14 cellular contexts compared by ENCODE assay signal in the genomic region with DNA sequence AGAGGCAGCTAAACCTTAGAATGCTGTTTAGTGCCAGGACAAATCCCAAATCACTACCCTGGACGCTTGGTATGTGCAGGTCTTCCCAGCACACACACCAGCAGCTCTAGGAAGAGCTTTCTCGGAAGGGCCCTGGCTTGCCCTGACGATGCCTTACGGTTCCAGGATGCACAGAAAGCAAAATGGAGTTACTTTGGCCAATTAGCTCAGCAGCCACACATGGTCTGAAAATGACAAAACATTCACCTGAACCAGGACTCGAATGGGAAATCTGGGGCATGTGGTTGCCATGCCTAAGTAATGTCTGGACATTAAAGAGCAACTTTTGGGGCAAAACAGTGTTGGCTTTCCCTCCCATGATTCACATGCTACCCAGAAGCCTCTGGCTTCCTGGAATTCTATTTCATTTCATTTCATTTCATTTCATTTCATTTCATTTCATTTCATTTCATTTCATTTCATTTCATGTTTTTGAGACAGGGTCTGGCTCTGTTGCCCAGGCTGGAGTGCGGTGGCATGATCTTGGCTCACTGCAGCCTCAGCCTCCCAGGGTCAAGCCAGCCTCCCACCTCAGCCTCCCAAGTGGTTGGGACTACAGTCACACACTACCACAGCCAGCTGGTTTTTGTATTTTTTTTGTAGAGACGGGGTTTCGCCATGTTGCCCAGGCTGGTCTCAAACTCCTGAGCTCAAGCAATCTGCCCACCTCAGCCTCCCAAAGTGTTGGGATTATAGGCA.
"Had no signal": no experiment of that assay in that cellular context is flagged by ENCODE, and none has a peak within 500 bp of the region (broad histone marks: within the 10 kb centered on the region; RNA-seq: fewer than 3 reads in every experiment).

No MANE protein-coding gene starts in this region.

- FAIRE-seq: colon, TTC549 had no signal

- H3K9me3 ChIP-seq: esophagus muscularis mucosa, prostate gland, spleen, upper lobe of right lung had no signal

- H3K36me3 Mint-ChIP-seq: activated naive CD4-positive, alpha-beta T cell treated with anti-CD3 and anti-CD28 coated beads, Interleukin-2, amount 50 U/mL, for 24 hours had no signal

- H3K4me1 ChIP-seq: prostate gland had no signal

- DNase-seq: activated CD4-positive, alpha-beta T cell treated with anti-CD3 and anti-CD28 coated beads, Interleukin-2, amount 10 ng/mL, durations not matched to agents 24 days and 14 days; activated CD4-positive, CD25-positive, alpha-beta regulatory T cell; activated T-cell treated with anti-CD3 and anti-CD28 coated beads, Interleukin-2, amount 50 U/mL, for 24 hours; amniotic stem cell; hippocampal formation; spleen; stimulated activated naive CD8-positive, alpha-beta T cell treated with anti-CD3 and anti-CD28 coated beads, Interleukin-15, amount 100 ng/mL, for 72 hours; upper lobe of right lung had no signal

- H3K36me3 ChIP-seq: esophagus muscularis mucosa, prostate gland, spleen, upper lobe of right lung had no signal

- H3K4me3 ChIP-seq: esophagus muscularis mucosa, prostate gland, spleen, upper lobe of right lung had no signal

- H3K27me3 ChIP-seq: esophagus muscularis mucosa, spleen, upper lobe of right lung had no signal

- H3K9me3 Mint-ChIP-seq: activated naive CD4-positive, alpha-beta T cell treated with anti-CD3 and anti-CD28 coated beads, Interleukin-2, amount 50 U/mL, for 24 hours; activated T-cell treated with anti-CD3 and anti-CD28 coated beads, Interleukin-2, amount 50 U/mL, for 24 hours; neural crest cell had no signal

- H3K27me3 Mint-ChIP-seq: activated naive CD4-positive, alpha-beta T cell treated with anti-CD3 and anti-CD28 coated beads, Interleukin-2, amount 50 U/mL, for 24 hours; activated T-cell treated with anti-CD3 and anti-CD28 coated beads, Interleukin-2, amount 50 U/mL, for 24 hours had no signal

- H3K4me3 Mint-ChIP-seq: activated naive CD4-positive, alpha-beta T cell treated with anti-CD3 and anti-CD28 coated beads, Interleukin-2, amount 50 U/mL, for 24 hours; activated T-cell treated with anti-CD3 and anti-CD28 coated beads, Interleukin-2, amount 50 U/mL, for 24 hours; neural crest cell had no signal

- ATAC-seq: stimulated activated naive CD8-positive, alpha-beta T cell treated with anti-CD3 and anti-CD28 coated beads, Interleukin-15, amount 100 ng/mL, for 72 hours had no signal

- H3K27ac ChIP-seq: prostate gland, upper lobe of right lung had no signal
